Comparison of ENCODE assay signal across 25 cellular contexts in genomic region chrX:7570432-7571009, GRCh38.
DNase-seq lines count a peak whose midpoint lies in the region; FAIRE-seq and TF ChIP-seq lines count a peak whose summit lies in the region.
"Had no signal": no experiment of that assay in that cellular context is flagged by ENCODE, and none has a peak within 500 bp of the region (broad histone marks: within the 10 kb centered on the region; RNA-seq: fewer than 3 reads in every experiment).

No MANE protein-coding gene starts in this region.

- H3K9me3 ChIP-seq in neural progenitor cell (ENCODE audit: low read depth) = peaks cover 4% of the 10 kb centered on the region
- H3K9me3 ChIP-seq: SJSA1 had no signal

- no peaks in the 10 kb centered on the region for H3K36me3 Mint-ChIP-seq in neural progenitor cell
- H3K36me3 Mint-ChIP-seq: CD4-positive, CD25-positive, alpha-beta regulatory T cell; IgD-negative memory B cell had no signal

- no peak overlapping the region for H3K4me3 Mint-ChIP-seq in neural progenitor cell
- H3K4me3 Mint-ChIP-seq: CD4-positive, CD25-positive, alpha-beta regulatory T cell; IgD-negative memory B cell had no signal

- no peak overlapping the region for H3K27ac ChIP-seq in neural progenitor cell
- H3K27ac ChIP-seq: 22Rv1, KMS-11, SJSA1 had no signal

- H3K9me3 Mint-ChIP-seq in neural progenitor cell = no peaks in the 10 kb centered on the region

- no peaks in the 10 kb centered on the region for H4K20me1 ChIP-seq in neural progenitor cell (ENCODE audit: low read depth)

- in situ Hi-C loops in Caki2 (cut with HindIII; ENCODE audit: low pct_unique_long_range_greater_than_20kb, low sequenced_read_pairs) = no loop called here

- no peak overlapping the region for H3K27ac Mint-ChIP-seq in neural progenitor cell
- H3K27ac Mint-ChIP-seq: CD4-positive, CD25-positive, alpha-beta regulatory T cell; IgD-negative memory B cell had no signal

- no peaks in the 10 kb centered on the region for H3K27me3 Mint-ChIP-seq in neural progenitor cell (ENCODE audit: insufficient read depth, low read depth)
- H3K27me3 Mint-ChIP-seq: CD4-positive, CD25-positive, alpha-beta regulatory T cell; IgD-negative memory B cell had no signal

- no peak for TF ChIP-seq CTCF in bronchial epithelial cell (IDR thresholded peaks at IDR 0.05; ENCODE audit: insufficient read depth, low read length, severe bottlenecking)
- TF ChIP-seq CTCF in neural progenitor cell (IDR thresholded peaks at IDR 0.05) = no peak

- H2AFZ ChIP-seq in neural progenitor cell (replicated peaks) = no peak overlapping the region

- H3K36me3 ChIP-seq in bronchial epithelial cell (ENCODE audit: control insufficient read depth, insufficient read depth, low read length) (no peaks in the 10 kb centered on the region), neural progenitor cell (no peaks in the 10 kb centered on the region)
- H3K36me3 ChIP-seq: SJSA1 had no signal

- no peaks in the 10 kb centered on the region for H3K4me1 ChIP-seq in neural progenitor cell
- H3K4me1 ChIP-seq: SJSA1 had no signal

- H3K79me2 ChIP-seq in neural progenitor cell (ENCODE audit: low read depth) = no peaks in the 10 kb centered on the region

- DNase-seq in DMS53 (lab: John Stamatoyannopoulos, UW) (peak; percentile 0), DMS53 treated with DMSO at 0.1 percent for 48 hours (lab: John Stamatoyannopoulos, UW; ENCODE audit: unreplicated experiment) (no peak), Caki2 (ENCODE audit: low read depth) (peak; percentile 24), bronchial epithelial cell (ENCODE audit: low read depth) (peak; percentile 3), neural progenitor cell (ENCODE audit: low spot score) (peak; percentile 20), islet precursor cell (no peak), C1 segment of cervical spinal cord (lab: John Stamatoyannopoulos, UW) (no peak)
- DNase-seq: CD4-positive, CD25-positive, alpha-beta regulatory T cell; GOT3; HCEC 1CT; NCI-H1092; NCI-H1417 treated with DMSO at 0.1 percent for 48 hours; NCI-H1694 treated with DMSO at 0.1 percent for 48 hours; NCI-H2081; NCI-H2171 treated with DMSO at 0.1 percent for 48 hours; NCI-H345; NCI-H510A treated with DMSO at 0.1 percent for 48 hours; Right ventricle myocardium superior; RPMI8226 had no signal

- no peak for FAIRE-seq in bronchial epithelial cell (lab: Jason Lieb, UNC)
- FAIRE-seq: D721Med, G401.6 had no signal

- peak overlapping the region; percentile 11 for H3K4me2 ChIP-seq in neural progenitor cell
- H3K4me2 ChIP-seq: KMS-11 had no signal

- no peak overlapping the region for H3K9ac ChIP-seq in neural progenitor cell
- H3K9ac ChIP-seq: KMS-11 had no signal

- no peaks in the 10 kb centered on the region for H3F3A ChIP-seq in neural progenitor cell (ENCODE audit: low read depth)

- peaks cover 10% of the 10 kb centered on the region for H3K4me1 Mint-ChIP-seq in neural progenitor cell
- H3K4me1 Mint-ChIP-seq: CD4-positive, CD25-positive, alpha-beta regulatory T cell; IgD-negative memory B cell had no signal

- H3K27me3 ChIP-seq in bronchial epithelial cell (ENCODE audit: control insufficient read depth, insufficient read depth, low read length) (no peaks in the 10 kb centered on the region), neural progenitor cell (no peaks in the 10 kb centered on the region)
- H3K27me3 ChIP-seq: SJSA1 had no signal

- H3K4me3 ChIP-seq in bronchial epithelial cell (ENCODE audit: low read depth, low read length) (no peak overlapping the region), neural progenitor cell (no peak overlapping the region)
- H3K4me3 ChIP-seq: SJSA1 had no signal

Comparison
In these comparisons a context has a peak if more than half of its experiments do, and no peak if none do; other contexts are left out.
1. DNase-seq: peak in DMS53 (single experiment), Caki2 (single experiment), bronchial epithelial cell (single experiment) and neural progenitor cell (single experiment); none in DMS53 treated with DMSO at 0.1 percent for 48 hours (single experiment), islet precursor cell (single experiment) and C1 segment of cervical spinal cord (0 of 14).